Comparison of ENCODE assay signal across 39 cellular contexts in genomic region chr13:109717686-109718085, GRCh38.
"Had no signal": no experiment of that assay in that cellular context is flagged by ENCODE, and none has a peak within 500 bp of the region (broad histone marks: within the 10 kb centered on the region; RNA-seq: fewer than 3 reads in every experiment).

No MANE protein-coding gene starts in this region.

- H3K27me3 Mint-ChIP-seq: activated naive CD8-positive, alpha-beta T cell; central memory CD8-positive, alpha-beta T cell had no signal

- H3K27me3 ChIP-seq: adrenal gland, ascending aorta, body of pancreas, brain microvascular endothelial cell, breast epithelium, cardiac muscle cell had no signal

- FAIRE-seq: astrocyte, bronchial epithelial cell had no signal

- H3K36me3 Mint-ChIP-seq: activated naive CD4-positive, alpha-beta T cell treated with anti-CD3 and anti-CD28 coated beads, Interleukin-2, amount 10 ng/mL, durations not matched to agents 7 days and 5 days; activated naive CD4-positive, alpha-beta T cell treated with anti-CD3 and anti-CD28 coated beads, Interleukin-2, amount 50 U/mL, for 24 hours; activated naive CD4-positive, alpha-beta T cell treated with anti-CD3 and anti-CD28 coated beads, Interleukin-2, amount 50 U/mL, for 72 hours; activated naive CD8-positive, alpha-beta T cell; activated naive CD8-positive, alpha-beta T cell treated with anti-CD3 and anti-CD28 coated beads for 36 hours; activated naive CD8-positive, alpha-beta T cell treated with anti-CD3 and anti-CD28 coated beads, Interleukin-2, amount 10 ng/mL, durations not matched to agents 7 days and 5 days; brain had no signal

- H3K9me3 Mint-ChIP-seq: activated naive CD4-positive, alpha-beta T cell treated with anti-CD3 and anti-CD28 coated beads for 36 hours; activated naive CD4-positive, alpha-beta T cell treated with anti-CD3 and anti-CD28 coated beads, Interleukin-2, amount 10 ng/mL, durations not matched to agents 7 days and 5 days; activated naive CD4-positive, alpha-beta T cell treated with anti-CD3 and anti-CD28 coated beads, Interleukin-2, amount 50 U/mL, for 24 hours; activated naive CD4-positive, alpha-beta T cell treated with anti-CD3 and anti-CD28 coated beads, Interleukin-2, amount 50 U/mL, for 72 hours; activated naive CD8-positive, alpha-beta T cell treated with anti-CD3 and anti-CD28 coated beads for 36 hours; activated naive CD8-positive, alpha-beta T cell treated with anti-CD3 and anti-CD28 coated beads, Interleukin-2, amount 10 ng/mL, durations not matched to agents 7 days and 5 days; activated naive CD8-positive, alpha-beta T cell treated with anti-CD3 and anti-CD28 coated beads, Interleukin-2, amount 50 U/mL, for 24 hours; activated T-cell treated with anti-CD3 and anti-CD28 coated beads, Interleukin-2, amount 50 U/mL, for 24 hours; activated T-cell treated with anti-CD3 and anti-CD28 coated beads, Interleukin-2, amount 50 U/mL, for 4 hours; activated T-cell treated with anti-CD3 and anti-CD28 coated beads, Interleukin-2, amount 50 U/mL, for 72 hours; activated T-helper 1 cell treated with anti-CD3 and anti-CD28 coated beads, Interleukin-12 subunit alpha, Interleukin-12 subunit beta, Interleukin-2, Interleukin-4 antibody, amounts not matched to agents 30 ng/mL and 10 ng/mL and 1 ng/mL, durations not matched to agents 14 hours and 24 hours and 36 hours; activated T-helper 17 cell treated with anti-CD3 and anti-CD28 coated beads, Interleukin-2, amount 50 U/mL, for 72 hours; activated T-helper 2 cell treated with anti-CD3 and anti-CD28 coated beads, Interferon-gamma antibody, Interleukin-2, Interleukin-4, amounts not matched to agents 10 μg/mL and 5 μg/mL and 100 μg/mL, durations not matched to agents 14 hours and 24 hours and 36 hours; brain had no signal

- H3K27ac Mint-ChIP-seq: activated naive CD4-positive, alpha-beta T cell treated with anti-CD3 and anti-CD28 coated beads for 36 hours; activated naive CD4-positive, alpha-beta T cell treated with anti-CD3 and anti-CD28 coated beads, Interleukin-2, amount 10 ng/mL, durations not matched to agents 7 days and 5 days; activated naive CD4-positive, alpha-beta T cell treated with anti-CD3 and anti-CD28 coated beads, Interleukin-2, amount 50 U/mL, for 24 hours; activated naive CD4-positive, alpha-beta T cell treated with anti-CD3 and anti-CD28 coated beads, Interleukin-2, amount 50 U/mL, for 72 hours; activated naive CD8-positive, alpha-beta T cell; activated naive CD8-positive, alpha-beta T cell treated with anti-CD3 and anti-CD28 coated beads for 36 hours; activated naive CD8-positive, alpha-beta T cell treated with anti-CD3 and anti-CD28 coated beads, Interleukin-2, amount 10 ng/mL, durations not matched to agents 7 days and 5 days; activated naive CD8-positive, alpha-beta T cell treated with anti-CD3 and anti-CD28 coated beads, Interleukin-2, amount 50 U/mL, for 24 hours; activated T-cell treated with anti-CD3 and anti-CD28 coated beads, Interleukin-2, amount 50 U/mL, for 24 hours; activated T-cell treated with anti-CD3 and anti-CD28 coated beads, Interleukin-2, amount 50 U/mL, for 72 hours; activated T-helper 1 cell treated with anti-CD3 and anti-CD28 coated beads, Interleukin-12 subunit alpha, Interleukin-12 subunit beta, Interleukin-2, Interleukin-4 antibody, amounts not matched to agents 30 ng/mL and 10 ng/mL and 1 ng/mL, durations not matched to agents 14 hours and 24 hours and 36 hours; activated T-helper 17 cell treated with anti-CD3 and anti-CD28 coated beads, Interleukin-2, amount 50 U/mL, for 72 hours; activated T-helper 2 cell treated with anti-CD3 and anti-CD28 coated beads, Interferon-gamma antibody, Interleukin-2, Interleukin-4, amounts not matched to agents 10 μg/mL and 5 μg/mL and 100 μg/mL, durations not matched to agents 14 hours and 24 hours and 36 hours; brain had no signal

- H3K4me3 Mint-ChIP-seq: activated naive CD4-positive, alpha-beta T cell treated with anti-CD3 and anti-CD28 coated beads for 36 hours; activated naive CD4-positive, alpha-beta T cell treated with anti-CD3 and anti-CD28 coated beads, Interleukin-2, amount 10 ng/mL, durations not matched to agents 7 days and 5 days; activated naive CD4-positive, alpha-beta T cell treated with anti-CD3 and anti-CD28 coated beads, Interleukin-2, amount 50 U/mL, for 24 hours; activated naive CD8-positive, alpha-beta T cell; activated naive CD8-positive, alpha-beta T cell treated with anti-CD3 and anti-CD28 coated beads for 36 hours; activated naive CD8-positive, alpha-beta T cell treated with anti-CD3 and anti-CD28 coated beads, Interleukin-2, amount 10 ng/mL, durations not matched to agents 7 days and 5 days; activated naive CD8-positive, alpha-beta T cell treated with anti-CD3 and anti-CD28 coated beads, Interleukin-2, amount 50 U/mL, for 24 hours; activated T-cell treated with anti-CD3 and anti-CD28 coated beads, Interleukin-2, amount 50 U/mL, for 24 hours; activated T-cell treated with anti-CD3 and anti-CD28 coated beads, Interleukin-2, amount 50 U/mL, for 4 hours; activated T-cell treated with anti-CD3 and anti-CD28 coated beads, Interleukin-2, amount 50 U/mL, for 72 hours; activated T-helper 1 cell treated with anti-CD3 and anti-CD28 coated beads, Interleukin-12 subunit alpha, Interleukin-12 subunit beta, Interleukin-2, Interleukin-4 antibody, amounts not matched to agents 30 ng/mL and 10 ng/mL and 1 ng/mL, durations not matched to agents 14 hours and 24 hours and 36 hours; activated T-helper 17 cell treated with anti-CD3 and anti-CD28 coated beads, Interleukin-2, amount 50 U/mL, for 72 hours; brain; central memory CD8-positive, alpha-beta T cell had no signal

- H3K4me1 Mint-ChIP-seq: activated naive CD4-positive, alpha-beta T cell treated with anti-CD3 and anti-CD28 coated beads, Interleukin-2, amount 10 ng/mL, durations not matched to agents 7 days and 5 days; activated naive CD4-positive, alpha-beta T cell treated with anti-CD3 and anti-CD28 coated beads, Interleukin-2, amount 50 U/mL, for 24 hours; activated naive CD8-positive, alpha-beta T cell treated with anti-CD3 and anti-CD28 coated beads for 36 hours; activated naive CD8-positive, alpha-beta T cell treated with anti-CD3 and anti-CD28 coated beads, Interleukin-2, amount 10 ng/mL, durations not matched to agents 7 days and 5 days; activated naive CD8-positive, alpha-beta T cell treated with anti-CD3 and anti-CD28 coated beads, Interleukin-2, amount 50 U/mL, for 24 hours; activated T-helper 17 cell treated with anti-CD3 and anti-CD28 coated beads, Interleukin-2, amount 50 U/mL, for 72 hours; central memory CD8-positive, alpha-beta T cell had no signal

- DNase-seq: activated effector memory CD4-positive, alpha-beta T cell treated with anti-CD3 and anti-CD28 coated beads, Interleukin-2, amount 50 U/mL, for 16 hours; activated effector memory CD4-positive, alpha-beta T cell treated with Interleukin-2 at 50 U/mL for 16 hours; activated gamma-delta T cell; activated gamma-delta T cell treated with Interleukin-2 at 50 U/mL for 16 hours; activated naive CD4-positive, alpha-beta T cell; activated naive CD4-positive, alpha-beta T cell treated with anti-CD3 and anti-CD28 coated beads for 36 hours; activated naive CD4-positive, alpha-beta T cell treated with anti-CD3 and anti-CD28 coated beads, Interleukin-2, amount 10 ng/mL, durations not matched to agents 7 days and 5 days; activated naive CD4-positive, alpha-beta T cell treated with anti-CD3 and anti-CD28 coated beads, Interleukin-2, amount 50 U/mL, for 16 hours; activated naive CD4-positive, alpha-beta T cell treated with Interleukin-2 at 50 U/mL for 16 hours; activated naive CD8-positive, alpha-beta T cell treated with anti-CD3 and anti-CD28 coated beads for 36 hours; activated naive CD8-positive, alpha-beta T cell treated with anti-CD3 and anti-CD28 coated beads, Interleukin-2, amount 10 ng/mL, durations not matched to agents 7 days and 5 days; activated naive CD8-positive, alpha-beta T cell treated with anti-CD3 and anti-CD28 coated beads, Interleukin-2, amount 50 U/mL, for 24 hours; activated T-cell treated with anti-CD3 and anti-CD28 coated beads, Interleukin-2, amount 50 U/mL, for 24 hours; activated T-cell treated with anti-CD3 and anti-CD28 coated beads, Interleukin-2, amount 50 U/mL, for 4 hours; activated T-cell treated with anti-CD3 and anti-CD28 coated beads, Interleukin-2, amount 50 U/mL, for 48 hours; activated T-cell treated with anti-CD3 and anti-CD28 coated beads, Interleukin-2, amount 50 U/mL, for 72 hours; adrenal gland; amniotic stem cell; amygdala; anterior cingulate cortex; aorta; body of pancreas; brain microvascular endothelial cell; caudate nucleus; central memory CD4-positive, alpha-beta T cell; cerebellar nuclear complex had no signal

- H3K36me3 ChIP-seq: adrenal gland, ascending aorta, brain microvascular endothelial cell, breast epithelium, cardiac muscle cell had no signal

- H3K4me3 ChIP-seq: adrenal gland, ascending aorta, body of pancreas, breast epithelium, cardiac muscle cell had no signal

- H3K4me1 ChIP-seq: ascending aorta, body of pancreas, breast epithelium had no signal

- H3K9me3 ChIP-seq: adrenal gland, ascending aorta, body of pancreas, breast epithelium had no signal

- ATAC-seq: activated naive CD4-positive, alpha-beta T cell treated with anti-CD3 and anti-CD28 coated beads, Interleukin-2, amount 50 U/mL, for 72 hours; activated naive CD8-positive, alpha-beta T cell treated with anti-CD3 and anti-CD28 coated beads, Interleukin-2, amount 50 U/mL, for 24 hours; activated T-cell treated with anti-CD3 and anti-CD28 coated beads, Interleukin-2, amount 50 U/mL, for 4 hours; activated T-cell treated with anti-CD3 and anti-CD28 coated beads, Interleukin-2, amount 50 U/mL, for 72 hours; activated T-helper 17 cell treated with anti-CD3 and anti-CD28 coated beads, Interleukin-2, amount 50 U/mL, for 72 hours; body of pancreas had no signal

- H3K27ac ChIP-seq: ascending aorta, body of pancreas, brain microvascular endothelial cell, breast epithelium, cardiac muscle cell had no signal
